Comparison of ENCODE assay signal across 8 cellular contexts in genomic region chr7:128136215-128136597, GRCh38.
DNase-seq lines count a peak whose midpoint lies in the region; ATAC-seq and TF ChIP-seq lines count a peak whose summit lies in the region.

No MANE protein-coding gene starts in this region.

- TF ChIP-seq CTCF in thoracic aorta (IDR thresholded peaks at IDR 0.05): no peak

- peak overlapping the region; percentile 77 for H3K4me3 Mint-ChIP-seq in activated T-helper 1 cell treated with anti-CD3 and anti-CD28 coated beads, Interleukin-12 subunit alpha, Interleukin-12 subunit beta, Interleukin-2, Interleukin-4 antibody, amounts not matched to agents 30 ng/mL and 10 ng/mL and 1 ng/mL, durations not matched to agents 14 hours and 24 hours and 36 hours

- DNase-seq in Right ventricle myocardium inferior (ENCODE audit: missing footprints): no peak
- DNase-seq in cardiac septum (ENCODE audit: low spot score): no peak
- no peak for DNase-seq in activated T-helper 1 cell treated with anti-CD3 and anti-CD28 coated beads, Interleukin-12 subunit alpha, Interleukin-12 subunit beta, Interleukin-2, Interleukin-4 antibody, amounts not matched to agents 30 ng/mL and 10 ng/mL and 1 ng/mL, durations not matched to agents 14 hours and 24 hours and 36 hours (ENCODE audit: low spot score)
- DNase-seq in iPS-NIHi7 (ENCODE audit: extremely low spot score): peak; percentile 62
- no peak for DNase-seq in thoracic aorta (ENCODE audit: low spot score)
- DNase-seq in AG20443 (ENCODE audit: low spot score): no peak
- DNase-seq in NOMO-1 treated with DMSO at 0.1 percent for 48 hours (lab: John Stamatoyannopoulos, UW; ENCODE audit: unreplicated experiment): no peak
- no peak for DNase-seq in NCI-H1417 (lab: John Stamatoyannopoulos, UW)

- H3K4me1 Mint-ChIP-seq in activated T-helper 1 cell treated with anti-CD3 and anti-CD28 coated beads, Interleukin-12 subunit alpha, Interleukin-12 subunit beta, Interleukin-2, Interleukin-4 antibody, amounts not matched to agents 30 ng/mL and 10 ng/mL and 1 ng/mL, durations not matched to agents 14 hours and 24 hours and 36 hours (ENCODE audit: low read depth): peaks cover 14% of the 10 kb centered on the region

- peaks cover 11% of the 10 kb centered on the region for H3K27me3 ChIP-seq in thoracic aorta (replicated peaks; ENCODE audit: insufficient read depth)

- no peaks in the 10 kb centered on the region for H3K9me3 ChIP-seq in thoracic aorta

- peak overlapping the region; percentile 72 for H3K4me3 ChIP-seq in thoracic aorta

- H3K4me1 ChIP-seq in thoracic aorta (ENCODE audit: control insufficient read depth in 1 of 2, low read depth in 2 of 2): peaks cover 7 to 9% of the 10 kb centered on the region in 2 donors

- H3K27me3 Mint-ChIP-seq in activated T-helper 1 cell treated with anti-CD3 and anti-CD28 coated beads, Interleukin-12 subunit alpha, Interleukin-12 subunit beta, Interleukin-2, Interleukin-4 antibody, amounts not matched to agents 30 ng/mL and 10 ng/mL and 1 ng/mL, durations not matched to agents 14 hours and 24 hours and 36 hours (ENCODE audit: insufficient read depth): peaks cover 62% of the 10 kb centered on the region

- H3K27ac ChIP-seq in thoracic aorta: no peak overlapping the region

- no peaks in the 10 kb centered on the region for H3K36me3 Mint-ChIP-seq in activated T-helper 1 cell treated with anti-CD3 and anti-CD28 coated beads, Interleukin-12 subunit alpha, Interleukin-12 subunit beta, Interleukin-2, Interleukin-4 antibody, amounts not matched to agents 30 ng/mL and 10 ng/mL and 1 ng/mL, durations not matched to agents 14 hours and 24 hours and 36 hours (ENCODE audit: low read depth)

- peak; percentile 14 for ATAC-seq in Right ventricle myocardium inferior
- ATAC-seq in thoracic aorta (ENCODE audit: insufficient number of reproducible peaks, low FRiP score, low read depth): no peak

- H3K27ac Mint-ChIP-seq in activated T-helper 1 cell treated with anti-CD3 and anti-CD28 coated beads, Interleukin-12 subunit alpha, Interleukin-12 subunit beta, Interleukin-2, Interleukin-4 antibody, amounts not matched to agents 30 ng/mL and 10 ng/mL and 1 ng/mL, durations not matched to agents 14 hours and 24 hours and 36 hours: no peak overlapping the region

- no peaks in the 10 kb centered on the region for H3K36me3 ChIP-seq in thoracic aorta

- intact Hi-C loops in Right ventricle myocardium inferior (cut with DNase I): no loop called here
- intact Hi-C loops in cardiac septum (cut with DNase I): loop anchor here (5.0 kb wide), 1 partner anchor 564 kb away; no protein-coding TSS in a partner anchor
- intact Hi-C loops in activated T-helper 1 cell treated with anti-CD3 and anti-CD28 coated beads, Interleukin-12 subunit alpha, Interleukin-12 subunit beta, Interleukin-2, Interleukin-4 antibody, amounts not matched to agents 30 ng/mL and 10 ng/mL and 1 ng/mL, durations not matched to agents 14 hours and 24 hours and 36 hours (cut with micrococcal nuclease): loop anchor here (1.0 to 10.0 kb wide), 6 partner anchors 32 to 549 kb away; partner anchors contain the start of genes ARF5, GCC1, RBM28 and SND1

- no peaks in the 10 kb centered on the region for H3K9me3 Mint-ChIP-seq in activated T-helper 1 cell treated with anti-CD3 and anti-CD28 coated beads, Interleukin-12 subunit alpha, Interleukin-12 subunit beta, Interleukin-2, Interleukin-4 antibody, amounts not matched to agents 30 ng/mL and 10 ng/mL and 1 ng/mL, durations not matched to agents 14 hours and 24 hours and 36 hours
